Comparison of ENCODE assay signal across 2 cellular contexts in genomic region chr12:76075448-76075847, GRCh38.
TF ChIP-seq lines count a peak whose summit lies in the region.

No MANE protein-coding gene starts in this region.

TF ChIP-seq in K562, 482 proteins besides CTCF, POLR2A, EP300 and RAD21:
- no peak for TF ChIP-seq ZNF174 (CRISPR knock-in tag; IDR thresholded peaks at IDR 0.05)
- TF ChIP-seq MAFG (tag; conservative IDR thresholded peaks at IDR 0.05), result peak; percentile 50; the same call in 1 of the 2 replicates
- TF ChIP-seq NFE2L1 (tag; IDR thresholded peaks at IDR 0.05; ENCODE audit: borderline replicate concordance, low read depth), result 0 out of 2 replicates have a peak, but pooled peaks have one; percentile 16
- TF ChIP-seq C11orf30 (IDR thresholded peaks at IDR 0.05; ENCODE audit: low read depth), result peak; percentile 57; the same call in 1 of the 2 replicates
- peak; percentile 18; the same call in 1 of the 2 replicates for TF ChIP-seq NFE2 (IDR thresholded peaks at IDR 0.05; ENCODE audit: low read depth)
- no peak for TF ChIP-seq NR2C1 (IDR thresholded peaks at IDR 0.05)
- TF ChIP-seq NR2C1 (tag; IDR thresholded peaks at IDR 0.05), result no peak
- no peak for TF ChIP-seq ZNF318 (IDR thresholded peaks at IDR 0.05; ENCODE audit: borderline replicate concordance in 1 of 2, low read depth in 1 of 2)
- no peak for TF ChIP-seq NONO (IDR thresholded peaks at IDR 0.05; ENCODE audit: low read depth in 2 of 2, low read length in 1 of 2)
- TF ChIP-seq ZNF316 (IDR thresholded peaks at IDR 0.05), result peak; percentile 69

TF ChIP-seq in HEK293T, 16 proteins besides CTCF, POLR2A, EP300 and RAD21:
- no peak for TF ChIP-seq SP1 (IDR thresholded peaks at IDR 0.05)
- no peak for TF ChIP-seq ZNF384 (IDR thresholded peaks at IDR 0.05)
- TF ChIP-seq HDGF (IDR thresholded peaks at IDR 0.05; ENCODE audit: borderline replicate concordance), result no peak
- TF ChIP-seq LEF1 (IDR thresholded peaks at IDR 0.05; ENCODE audit: borderline replicate concordance), result no peak
- no peak for TF ChIP-seq BHLHE40 (IDR thresholded peaks at IDR 0.05; ENCODE audit: borderline replicate concordance)
- no peak for TF ChIP-seq ELF4 (IDR thresholded peaks at IDR 0.05)
- no peak for TF ChIP-seq SUZ12 (IDR thresholded peaks at IDR 0.05)
- no peak for TF ChIP-seq TARDBP (IDR thresholded peaks at IDR 0.05)
- no peak for TF ChIP-seq CTBP1 (IDR thresholded peaks at IDR 0.05; ENCODE audit: borderline replicate concordance)
- no peak for TF ChIP-seq L3MBTL2 (conservative IDR thresholded peaks at IDR 0.05)
- no peak for TF ChIP-seq PKNOX1 (IDR thresholded peaks at IDR 0.05)
- TF ChIP-seq ARNT (IDR thresholded peaks at IDR 0.05), result no peak
- no peak for TF ChIP-seq FOXA1 (IDR thresholded peaks at IDR 0.05)
- no peak for TF ChIP-seq FOXK2 (IDR thresholded peaks at IDR 0.05)
